Comparison of ENCODE assay signal across 25 cellular contexts in genomic region chr14:35682802-35683201, GRCh38.
"Had no signal": no experiment of that assay in that cellular context is flagged by ENCODE, and none has a peak within 500 bp of the region (broad histone marks: within the 10 kb centered on the region; RNA-seq: fewer than 3 reads in every experiment).

No MANE protein-coding gene starts in this region.

- H3K9me3 Mint-ChIP-seq: activated CD8-positive, alpha-beta T cell treated with anti-CD3 and anti-CD28 coated beads for 36 hours; activated T-cell treated with anti-CD3 and anti-CD28 coated beads, Interleukin-2, amount 50 U/mL, for 4 hours; brain; natural killer cell; WTC11 had no signal

- DNase-seq: activated CD4-positive, alpha-beta T cell treated with anti-CD3 and anti-CD28 coated beads for 4 hours; activated CD8-positive, alpha-beta T cell treated with anti-CD3 and anti-CD28 coated beads for 36 hours; activated effector memory CD4-positive, alpha-beta T cell treated with Interleukin-2 at 50 U/mL for 16 hours; activated naive CD4-positive, alpha-beta T cell treated with anti-CD3 and anti-CD28 coated beads, Interleukin-2, amount 50 U/mL, for 16 hours; activated T-cell treated with anti-CD3 and anti-CD28 coated beads, Interleukin-2, amount 50 U/mL, for 4 hours; adrenal gland; central memory CD4-positive, alpha-beta T cell; effector CD4-positive, alpha-beta T cell; islet precursor cell; left ventricle myocardium superior; mesendoderm; natural killer cell; nucleus accumbens; right cardiac atrium; stimulated activated CD4-positive, alpha-beta T cell treated with anti-CD3 and anti-CD28 coated beads, Interleukin-4, amount 100 ng/mL, for 4 hours; stimulated activated CD8-positive, alpha-beta memory T cell treated with anti-CD3 and anti-CD28 coated beads, Interleukin-4, amount 100 ng/mL, for 48 hours; stimulated activated naive CD4-positive, alpha-beta T cell treated with Interleukin-2 at 50 U/mL for 16 hours; substantia nigra had no signal

- H3K4me3 Mint-ChIP-seq: activated CD8-positive, alpha-beta T cell treated with anti-CD3 and anti-CD28 coated beads for 36 hours; activated T-cell treated with anti-CD3 and anti-CD28 coated beads, Interleukin-2, amount 50 U/mL, for 4 hours; brain; natural killer cell; WTC11 had no signal

- H3K4me1 ChIP-seq: adrenal gland, gastroesophageal sphincter, tibial nerve, vagina had no signal

- H3K4me3 ChIP-seq: adrenal gland, coronary artery, gastroesophageal sphincter, smooth muscle cell, tibial nerve, vagina had no signal

- H3K27me3 ChIP-seq: adrenal gland, gastroesophageal sphincter, tibial nerve, vagina had no signal

- H3K4me1 Mint-ChIP-seq: natural killer cell, WTC11 had no signal

- H3K27me3 Mint-ChIP-seq: activated CD8-positive, alpha-beta T cell treated with anti-CD3 and anti-CD28 coated beads for 36 hours; brain had no signal

- ATAC-seq: activated CD8-positive, alpha-beta T cell treated with anti-CD3 and anti-CD28 coated beads for 36 hours; activated T-cell treated with anti-CD3 and anti-CD28 coated beads, Interleukin-2, amount 50 U/mL, for 4 hours; gastroesophageal sphincter; left ventricle myocardium superior; natural killer cell; right cardiac atrium; WTC11 had no signal

- H3K36me3 Mint-ChIP-seq: natural killer cell, WTC11 had no signal

- H3K9me3 ChIP-seq: adrenal gland, gastroesophageal sphincter, tibial nerve, vagina had no signal

- H3K27ac Mint-ChIP-seq: activated CD8-positive, alpha-beta T cell treated with anti-CD3 and anti-CD28 coated beads for 36 hours; brain; natural killer cell; WTC11 had no signal

- H3K27ac ChIP-seq: adrenal gland, coronary artery, gastroesophageal sphincter, tibial nerve, vagina had no signal

- H3K4me2 ChIP-seq: smooth muscle cell had no signal
